20 cellular contexts compared by ENCODE assay signal in the genomic region with DNA sequence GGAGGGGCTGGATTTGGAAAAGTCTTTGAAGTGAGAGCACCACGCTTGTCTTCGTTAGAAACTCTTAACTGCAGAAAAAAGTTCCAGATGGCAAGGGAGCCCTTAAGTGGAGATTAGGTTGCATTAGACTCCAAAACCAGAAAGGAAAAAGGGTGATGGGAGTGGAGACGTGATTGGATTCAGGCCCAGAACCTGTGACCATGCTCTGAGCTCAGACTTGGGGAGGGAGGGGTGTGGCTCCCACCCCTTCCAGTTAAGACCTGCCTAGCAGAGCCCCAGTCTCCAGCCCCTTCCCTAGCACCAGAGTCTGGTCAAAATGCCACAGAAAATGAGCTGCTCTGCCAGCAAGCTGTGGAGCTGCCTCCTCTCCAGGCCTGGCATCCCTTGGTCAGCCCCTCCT.
"Had no signal": no experiment of that assay in that cellular context is flagged by ENCODE, and none has a peak within 500 bp of the region (broad histone marks: within the 10 kb centered on the region; RNA-seq: fewer than 3 reads in every experiment).

No MANE protein-coding gene starts in this region.

- DNase-seq: activated CD4-positive, alpha-beta T cell treated with anti-CD3 and anti-CD28 coated beads, Interleukin-2, amount 50 U/mL, for 4 hours; activated CD8-positive, alpha-beta memory T cell treated with anti-CD3 and anti-CD28 coated beads, Interleukin-2, amount 50 U/mL, for 48 hours; activated naive CD4-positive, alpha-beta T cell treated with Interleukin-2 at 50 U/mL for 16 hours; activated T-cell treated with anti-CD3 and anti-CD28 coated beads, Interleukin-2, amount 50 U/mL, for 4 hours; amygdala; foreskin melanocyte; glutamatergic neuron; hippocampal formation; stimulated activated CD4-positive, alpha-beta T cell treated with anti-CD3 and anti-CD28 coated beads, Interleukin-2, amount 100 ng/mL, for 48 hours; stimulated activated CD8-positive, alpha-beta memory T cell treated with anti-CD3 and anti-CD28 coated beads, Interleukin-4, amount 100 ng/mL, for 48 hours; stimulated activated naive B cell treated with anti-CD40 and anti-IgM and Interleukin-4, amounts not matched to agents 10 μg/mL and 1 μg/mL and 100 μg/mL, for 72 hours had no signal

- ATAC-seq: activated CD4-positive, CD25-positive, alpha-beta regulatory T cell treated with anti-CD3 and anti-CD28 coated beads, Interleukin-2, amount 50 U/mL, for 24 hours; activated T-cell treated with anti-CD3 and anti-CD28 coated beads, Interleukin-2, amount 50 U/mL, for 4 hours; natural killer cell treated with Interleukin-12 subunit alpha and Interleukin-12 subunit beta and Interleukin-15 and Interleukin-18, amount 100 ng/mL, for 72 hours; sciatic nerve; stimulated activated naive B cell treated with anti-CD40 and anti-IgM and Interleukin-4, amounts not matched to agents 10 μg/mL and 1 μg/mL and 100 μg/mL, for 72 hours had no signal

- H3K4me1 ChIP-seq: parathyroid adenoma, vagina had no signal

- H3K4me3 ChIP-seq: cardiac muscle cell, smooth muscle cell, thoracic aorta, vagina had no signal

- H3K9me3 Mint-ChIP-seq: activated T-cell treated with anti-CD3 and anti-CD28 coated beads, Interleukin-2, amount 50 U/mL, for 4 hours; natural killer cell treated with Interleukin-12 subunit alpha and Interleukin-12 subunit beta and Interleukin-15 and Interleukin-18, amount 100 ng/mL, for 72 hours; stimulated activated naive B cell treated with anti-CD40 and anti-IgM and Interleukin-4, amounts not matched to agents 10 μg/mL and 1 μg/mL and 100 μg/mL, for 72 hours; type B pancreatic cell had no signal

- H3K27ac ChIP-seq: cardiac muscle cell, parathyroid adenoma, thoracic aorta, vagina had no signal

- H3K9me3 ChIP-seq: thoracic aorta, vagina had no signal

- H3K4me3 Mint-ChIP-seq: activated T-cell treated with anti-CD3 and anti-CD28 coated beads, Interleukin-2, amount 50 U/mL, for 4 hours; natural killer cell treated with Interleukin-12 subunit alpha and Interleukin-12 subunit beta and Interleukin-15 and Interleukin-18, amount 100 ng/mL, for 72 hours; stimulated activated naive B cell treated with anti-CD40 and anti-IgM and Interleukin-4, amounts not matched to agents 10 μg/mL and 1 μg/mL and 100 μg/mL, for 72 hours; type B pancreatic cell had no signal

- H3K27me3 ChIP-seq: cardiac muscle cell, vagina had no signal

- H3K27me3 Mint-ChIP-seq: natural killer cell treated with Interleukin-12 subunit alpha and Interleukin-12 subunit beta and Interleukin-15 and Interleukin-18, amount 100 ng/mL, for 72 hours; stimulated activated naive B cell treated with anti-CD40 and anti-IgM and Interleukin-4, amounts not matched to agents 10 μg/mL and 1 μg/mL and 100 μg/mL, for 72 hours; type B pancreatic cell had no signal

- H3K27ac Mint-ChIP-seq: natural killer cell treated with Interleukin-12 subunit alpha and Interleukin-12 subunit beta and Interleukin-15 and Interleukin-18, amount 100 ng/mL, for 72 hours; stimulated activated naive B cell treated with anti-CD40 and anti-IgM and Interleukin-4, amounts not matched to agents 10 μg/mL and 1 μg/mL and 100 μg/mL, for 72 hours; type B pancreatic cell had no signal
